ENCODE assay signal across 10 cellular contexts in the genomic region with DNA sequence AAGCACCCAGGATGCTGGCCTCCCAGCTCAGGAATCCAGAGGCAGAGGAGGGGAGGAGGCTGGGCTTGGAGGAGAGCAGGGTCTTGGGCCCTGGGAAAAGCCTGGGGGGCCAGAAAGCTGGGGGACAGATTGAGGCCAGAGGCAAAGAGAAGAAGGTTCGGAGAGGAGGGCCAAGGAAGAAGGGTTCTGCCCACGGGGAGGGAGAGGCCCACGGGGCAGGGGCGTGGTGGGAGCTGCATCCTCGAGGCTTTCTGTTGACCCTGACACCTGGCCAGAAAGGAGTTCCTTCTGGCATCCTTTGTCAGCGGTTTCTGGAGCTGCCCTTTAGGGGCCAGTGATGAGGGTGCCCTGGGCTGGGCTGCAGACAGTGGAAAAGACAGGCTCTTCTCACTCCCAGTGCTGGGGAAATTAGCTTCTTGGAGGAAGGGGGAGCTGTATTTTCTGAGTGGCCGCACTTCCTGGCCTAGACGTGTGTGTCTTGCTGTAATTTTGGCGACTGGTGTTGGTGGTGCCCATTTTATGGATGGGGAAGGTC.
DNase-seq lines count a peak whose midpoint lies in the region; ATAC-seq, FAIRE-seq and TF ChIP-seq lines count a peak whose summit lies in the region.
"Had no signal": no experiment of that assay in that cellular context is flagged by ENCODE, and none has a peak within 500 bp of the region (broad histone marks: within the 10 kb centered on the region; RNA-seq: fewer than 3 reads in every experiment).

No MANE protein-coding gene starts in this region.

- H3K4me3 ChIP-seq in gastroesophageal sphincter (peak overlapping the region in 1 of 2 donors; percentile 59), small intestine (ENCODE audit: low read depth in 1 of 2, low read length in 2 of 2) (peak overlapping the region in 1 of 2 donors; percentile 82)

- peaks cover 4 to 100% (median 76%) of the 10 kb centered on the region in 3 donors for H3K4me1 ChIP-seq in gastroesophageal sphincter
- H3K4me1 ChIP-seq in small intestine (ENCODE audit: control insufficient read depth in 2 of 2, insufficient read depth in 1 of 2, low read depth in 1 of 2, low read length in 1 of 2) = peaks cover 18% of the 10 kb centered on the region in 2 donors

- peak overlapping the region; percentile 99 for H3K27ac Mint-ChIP-seq in activated CD4-positive, alpha-beta memory T cell treated with anti-CD3 and anti-CD28 coated beads, Interleukin-2, amount 10 ng/mL, durations not matched to agents 7 days and 5 days

- H3K27ac ChIP-seq in gastroesophageal sphincter (peak overlapping the region in 3 of 4 donors; percentile 92 to 94 (median 93)), small intestine (ENCODE audit: low read depth in 1 of 2, low read length in 1 of 2) (peak overlapping the region; percentile 89 to 93)

- H3K4me1 Mint-ChIP-seq in activated CD4-positive, alpha-beta memory T cell treated with anti-CD3 and anti-CD28 coated beads, Interleukin-2, amount 10 ng/mL, durations not matched to agents 7 days and 5 days = peaks cover 83% of the 10 kb centered on the region

- TF ChIP-seq POLR2A in GM19099 (IDR thresholded peaks at IDR 0.05; ENCODE audit: extremely low read depth, insufficient read length, low read depth) = peak; percentile 33
- no peak for TF ChIP-seq POLR2A in gastroesophageal sphincter (IDR thresholded peaks at IDR 0.05)

- ATAC-seq in gastroesophageal sphincter = no peak

- H3K9me3 ChIP-seq in gastroesophageal sphincter (no peaks in the 10 kb centered on the region), small intestine (ENCODE audit: control insufficient read depth, low read depth) (no peaks in the 10 kb centered on the region)

- 20 to 44% methylated on average over 1 to 6 of the region's 9 CpGs for WGBS in gastroesophageal sphincter (ENCODE audit: low coverage in 1 of 2), 2 donors
- WGBS in small intestine, 3 donors = 21 to 37% (median 32%) methylated on average over 9 of the region's 9 CpGs

- no peak for DNase-seq in activated CD4-positive, alpha-beta memory T cell treated with anti-CD3 and anti-CD28 coated beads, Interleukin-2, amount 10 ng/mL, durations not matched to agents 7 days and 5 days
- DNase-seq in small intestine (no peak), NCI-H1694 treated with DMSO at 0.1 percent for 48 hours (lab: John Stamatoyannopoulos, UW) (no peak), GF-D8 (lab: John Stamatoyannopoulos, UW) (no peak), NCI-H2171 (lab: John Stamatoyannopoulos, UW) (no peak)
- DNase-seq in stimulated activated CD4-positive, alpha-beta T cell treated with anti-CD3 and anti-CD28 coated beads, Interleukin-2, amount 100 ng/mL, for 48 hours = no peak
- DNase-seq: activated CD8-positive, alpha-beta memory T cell treated with anti-CD3 and anti-CD28 coated beads, Interleukin-2, amount 50 U/mL, for 4 hours; NCI-H526 treated with DMSO at 0.1 percent for 48 hours had no signal

- no peaks in the 10 kb centered on the region for H3K27me3 ChIP-seq in gastroesophageal sphincter
- H3K27me3 ChIP-seq in small intestine (ENCODE audit: control insufficient read depth in 2 of 2, insufficient read depth in 2 of 2, low read length in 2 of 2) = no peaks in the 10 kb centered on the region

- H3K36me3 Mint-ChIP-seq in activated CD4-positive, alpha-beta memory T cell treated with anti-CD3 and anti-CD28 coated beads, Interleukin-2, amount 10 ng/mL, durations not matched to agents 7 days and 5 days (ENCODE audit: low read depth) = peaks cover 64% of the 10 kb centered on the region

- no peaks in the 10 kb centered on the region for H3K9me3 Mint-ChIP-seq in activated CD4-positive, alpha-beta memory T cell treated with anti-CD3 and anti-CD28 coated beads, Interleukin-2, amount 10 ng/mL, durations not matched to agents 7 days and 5 days

- TF ChIP-seq CTCF in gastroesophageal sphincter (IDR thresholded peaks at IDR 0.05) = no peak

- POLR2A ChIA-PET in activated CD4-positive, alpha-beta memory T cell treated with anti-CD3 and anti-CD28 coated beads, Interleukin-2, amount 10 ng/mL, durations not matched to agents 7 days and 5 days (lab: Charles Lee) = interaction anchor here (1.4 to 8.6 kb wide), 6 partner anchors 7 to 118 kb away, joined by 3 to 158 read pairs (median 74); no protein-coding TSS in a partner anchor

- peak overlapping the region; percentile 90 for H3K4me3 Mint-ChIP-seq in activated CD4-positive, alpha-beta memory T cell treated with anti-CD3 and anti-CD28 coated beads, Interleukin-2, amount 10 ng/mL, durations not matched to agents 7 days and 5 days

- no peaks in the 10 kb centered on the region for H3K27me3 Mint-ChIP-seq in activated CD4-positive, alpha-beta memory T cell treated with anti-CD3 and anti-CD28 coated beads, Interleukin-2, amount 10 ng/mL, durations not matched to agents 7 days and 5 days

- FAIRE-seq in small intestine (lab: Jason Lieb, UNC) = no peak

- H3K36me3 ChIP-seq in gastroesophageal sphincter (no peaks in the 10 kb centered on the region), small intestine (ENCODE audit: control insufficient read depth in 2 of 2, insufficient read depth in 2 of 2, low read length in 2 of 2) (peaks cover 0 to 5% of the 10 kb centered on the region in 2 donors)

- CTCF ChIA-PET in activated CD4-positive, alpha-beta memory T cell treated with anti-CD3 and anti-CD28 coated beads, Interleukin-2, amount 10 ng/mL, durations not matched to agents 7 days and 5 days (lab: Charles Lee) = interaction anchor here (0.9 to 1.8 kb wide), 3 partner anchors 13 to 48 kb away, joined by 3 to 5 read pairs (median 3); no protein-coding TSS in a partner anchor

- TF ChIP-seq EP300 in gastroesophageal sphincter (IDR thresholded peaks at IDR 0.05) = no peak
